Comparison of ENCODE assay signal across 18 cellular contexts in genomic region chr18:79046522-79046921, GRCh38.
"Had no signal": no experiment of that assay in that cellular context is flagged by ENCODE, and none has a peak within 500 bp of the region (broad histone marks: within the 10 kb centered on the region; RNA-seq: fewer than 3 reads in every experiment).

No MANE protein-coding gene starts in this region.

- H3K9me3 ChIP-seq: heart left ventricle, neutrophil, transverse colon had no signal

- H3K27ac ChIP-seq: brain microvascular endothelial cell, epithelial cell of prostate, heart left ventricle, neutrophil, transverse colon had no signal

- H3K4me1 ChIP-seq: heart left ventricle, transverse colon had no signal

- H3K36me3 ChIP-seq: brain microvascular endothelial cell, heart left ventricle, neutrophil, transverse colon had no signal

- DNase-seq: activated CD4-positive, alpha-beta T cell treated with anti-CD3 and anti-CD28 coated beads, Interleukin-2, amount 50 U/mL, for 1 hour; activated CD8-positive, alpha-beta memory T cell treated with anti-CD3 and anti-CD28 coated beads for 24 hours; activated naive CD8-positive, alpha-beta T cell treated with anti-CD3 and anti-CD28 coated beads, Interleukin-2, amount 10 ng/mL, durations not matched to agents 7 days and 5 days; brain microvascular endothelial cell; cortex of kidney; effector memory CD4-positive, alpha-beta T cell; heart left ventricle; midbrain; naive B cell; posterior cingulate gyrus; retina; stimulated activated CD4-positive, alpha-beta T cell treated with anti-CD3 and anti-CD28 coated beads, Interleukin-2, amount 100 ng/mL, for 48 hours; stimulated activated naive CD4-positive, alpha-beta T cell; transverse colon had no signal

- ATAC-seq: left lobe of liver had no signal

- H3K4me3 ChIP-seq: heart left ventricle, transverse colon had no signal

- FAIRE-seq: frontal cortex had no signal

- H3K27me3 ChIP-seq: brain microvascular endothelial cell, transverse colon had no signal
